In genomic region chr9:18105996-18106595, GRCh38 we compare ENCODE assay signal across 23 cellular contexts.
"Had no signal": no experiment of that assay in that cellular context is flagged by ENCODE, and none has a peak within 500 bp of the region (broad histone marks: within the 10 kb centered on the region; RNA-seq: fewer than 3 reads in every experiment).

No MANE protein-coding gene starts in this region.

- H3K9me3 ChIP-seq: gastroesophageal sphincter, lower lobe of right lung, tibial artery had no signal

- FAIRE-seq: endometrium, keratinocyte, urothelium cell line had no signal

- H3K27ac Mint-ChIP-seq: activated naive CD4-positive, alpha-beta T cell treated with anti-CD3 and anti-CD28 coated beads, Interleukin-2, amount 50 U/mL, for 72 hours; activated T-helper 1 cell treated with anti-CD3 and anti-CD28 coated beads, Interleukin-12 subunit alpha, Interleukin-12 subunit beta, Interleukin-2, Interleukin-4 antibody, amounts not matched to agents 30 ng/mL and 10 ng/mL and 1 ng/mL, durations not matched to agents 14 hours and 24 hours and 36 hours; natural killer cell treated with Interleukin-12 subunit alpha and Interleukin-12 subunit beta and Interleukin-15 and Interleukin-18, amount 100 ng/mL, for 72 hours had no signal

- H3K4me3 ChIP-seq: cardiac muscle cell, gastroesophageal sphincter, lower lobe of right lung, tibial artery had no signal

- H3K27me3 ChIP-seq: cardiac muscle cell, gastroesophageal sphincter, tibial artery had no signal

- H3K27me3 Mint-ChIP-seq: natural killer cell treated with Interleukin-12 subunit alpha and Interleukin-12 subunit beta and Interleukin-15 and Interleukin-18, amount 100 ng/mL, for 72 hours had no signal

- H3K4me1 ChIP-seq: lower lobe of right lung, tibial artery had no signal

- H3K9me3 Mint-ChIP-seq: activated naive CD4-positive, alpha-beta T cell treated with anti-CD3 and anti-CD28 coated beads, Interleukin-2, amount 50 U/mL, for 72 hours; activated T-helper 1 cell treated with anti-CD3 and anti-CD28 coated beads, Interleukin-12 subunit alpha, Interleukin-12 subunit beta, Interleukin-2, Interleukin-4 antibody, amounts not matched to agents 30 ng/mL and 10 ng/mL and 1 ng/mL, durations not matched to agents 14 hours and 24 hours and 36 hours had no signal

- H3K27ac ChIP-seq: cardiac muscle cell, gastroesophageal sphincter, lower lobe of right lung, tibial artery, VCaP had no signal

- H3K36me3 ChIP-seq: cardiac muscle cell, gastroesophageal sphincter, lower lobe of right lung, tibial artery had no signal

- DNase-seq: activated CD4-positive, alpha-beta T cell treated with anti-CD3 and anti-CD28 coated beads, Interleukin-2, amount 50 U/mL, for 4 hours; activated gamma-delta T cell treated with Interleukin-2 at 50 U/mL for 16 hours; activated T-cell treated with anti-CD3 and anti-CD28 coated beads for 4 hours; lower lobe of right lung; occipital lobe; retina; stimulated activated CD4-positive, alpha-beta T cell treated with anti-CD3 and anti-CD28 coated beads, Interleukin-12 subunit alpha, Interleukin-12 subunit beta, amount 100 ng/mL, for 4 hours; stimulated activated CD4-positive, alpha-beta T cell treated with anti-CD3 and anti-CD28 coated beads, Interleukin-1b, Interleukin-23, amount 100 ng/mL, for 48 hours; stimulated activated naive CD4-positive, alpha-beta T cell treated with Interleukin-2 at 50 U/mL for 16 hours; substantia nigra; SW 1271; T-helper 2 cell; tibial artery had no signal

- H3K36me3 Mint-ChIP-seq: activated naive CD4-positive, alpha-beta T cell treated with anti-CD3 and anti-CD28 coated beads, Interleukin-2, amount 50 U/mL, for 72 hours; natural killer cell treated with Interleukin-12 subunit alpha and Interleukin-12 subunit beta and Interleukin-15 and Interleukin-18, amount 100 ng/mL, for 72 hours had no signal

- H3K4me3 Mint-ChIP-seq: activated T-helper 1 cell treated with anti-CD3 and anti-CD28 coated beads, Interleukin-12 subunit alpha, Interleukin-12 subunit beta, Interleukin-2, Interleukin-4 antibody, amounts not matched to agents 30 ng/mL and 10 ng/mL and 1 ng/mL, durations not matched to agents 14 hours and 24 hours and 36 hours; natural killer cell treated with Interleukin-12 subunit alpha and Interleukin-12 subunit beta and Interleukin-15 and Interleukin-18, amount 100 ng/mL, for 72 hours had no signal

- ATAC-seq: activated naive CD4-positive, alpha-beta T cell treated with anti-CD3 and anti-CD28 coated beads, Interleukin-2, amount 50 U/mL, for 72 hours; esophagus mucosa; gastroesophageal sphincter; lower lobe of right lung; natural killer cell treated with Interleukin-12 subunit alpha and Interleukin-12 subunit beta and Interleukin-15 and Interleukin-18, amount 100 ng/mL, for 72 hours had no signal
